In the genomic region with DNA sequence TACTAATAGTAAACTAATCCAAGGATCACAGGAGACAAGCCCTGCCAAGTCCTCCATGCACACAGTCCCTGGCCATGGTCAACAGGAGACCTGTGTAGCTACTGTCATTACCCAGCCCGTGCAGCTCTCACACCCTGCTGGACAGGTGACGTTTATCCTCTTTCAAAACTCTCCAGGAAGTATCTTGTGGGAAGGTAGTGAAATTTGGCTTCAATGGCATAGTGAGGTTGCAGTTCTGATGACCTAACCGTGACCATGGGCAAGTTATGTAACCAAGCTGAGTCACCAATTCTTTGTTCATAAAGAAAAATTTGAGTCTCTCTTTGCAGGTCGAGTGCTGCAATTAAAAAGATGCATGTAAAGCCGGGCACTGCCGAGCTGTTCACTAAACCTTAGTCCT, we compare ENCODE assay signal across 8 cellular contexts. TPM values are rescaled to one million over a fixed set of nuclear protein-coding genes. Genes with fewer than 3 reads are reported as not detected.
A peak's percentile ranks its signal among the peaks of the same experiment; 100 is the strongest.
DNase-seq lines count a peak whose midpoint lies in the region; ATAC-seq, FAIRE-seq and TF ChIP-seq lines count a peak whose summit lies in the region.

No MANE protein-coding gene starts in this region.

- peaks cover 0 to 2% of the 10 kb centered on the region in 2 experiments for H3K27me3 ChIP-seq in endothelial cell of umbilical vein (ENCODE audit: control insufficient read depth in 2 of 2, insufficient read depth in 2 of 2, low read length in 2 of 2)
- H3K27me3 ChIP-seq in naive thymus-derived CD4-positive, alpha-beta T cell (ENCODE audit: control insufficient read depth in 2 of 2, insufficient read depth in 2 of 2, low read length in 2 of 2): no peaks in the 10 kb centered on the region
- H3K27me3 ChIP-seq in colonic mucosa: no peaks in the 10 kb centered on the region

- BruUV-seq in endothelial cell of umbilical vein (replicated peaks; lab: Mats Ljungman, UMichigan): no TSS peak

- no peak overlapping the region for H3K9ac ChIP-seq in endothelial cell of umbilical vein (replicated peaks; ENCODE audit: extremely low read depth, insufficient read depth, low read length)
- no peak overlapping the region for H3K9ac ChIP-seq in colonic mucosa (ENCODE audit: low read depth in 2 of 2, low read length in 2 of 2)

- ATAC-seq in naive thymus-derived CD4-positive, alpha-beta T cell: peak; percentile 76
- ATAC-seq in GM19324 (IDR thresholded peaks at IDR 0.05; ENCODE audit: low FRiP score, unreplicated experiment): no peak
- ATAC-seq in HG02870 (IDR thresholded peaks at IDR 0.05; ENCODE audit: unreplicated experiment): no peak

- H3K4me3 ChIP-seq in endothelial cell of umbilical vein (replicated peaks in 1 of 3; ENCODE audit: insufficient read depth in 1 of 3, low read depth in 1 of 3, low read length in 3 of 3) (no peak overlapping the region), colonic mucosa (no peak overlapping the region)
- no peak overlapping the region for H3K4me3 ChIP-seq in naive thymus-derived CD4-positive, alpha-beta T cell (ENCODE audit: low read length)

- H4K20me1 ChIP-seq in endothelial cell of umbilical vein (replicated peaks; ENCODE audit: control insufficient read depth, extremely low read depth, insufficient read depth, low read length): no peaks in the 10 kb centered on the region

- no peak overlapping the region for H2AFZ ChIP-seq in endothelial cell of umbilical vein (ENCODE audit: low read depth, low read length)

- no peaks in the 10 kb centered on the region for H3K9me3 Mint-ChIP-seq in naive thymus-derived CD4-positive, alpha-beta T cell

- H3K9me3 ChIP-seq in endothelial cell of umbilical vein (replicated peaks; ENCODE audit: control insufficient read depth, insufficient read depth, low read length) (no peaks in the 10 kb centered on the region), colonic mucosa (no peaks in the 10 kb centered on the region)
- H3K9me3 ChIP-seq in naive thymus-derived CD4-positive, alpha-beta T cell (ENCODE audit: control insufficient read depth in 2 of 3, low read length in 3 of 3): no peaks in the 10 kb centered on the region

- TF ChIP-seq CTCF in endothelial cell of umbilical vein (IDR thresholded peaks at IDR 0.05; ENCODE audit: extremely low read depth in 1 of 2, insufficient read depth in 1 of 2, low read depth in 1 of 2, low read length in 2 of 2) (no peak), colonic mucosa (IDR thresholded peaks at IDR 0.05) (no peak)

- no peak overlapping the region for H3K27ac ChIP-seq in endothelial cell of umbilical vein (ENCODE audit: insufficient read depth, low read depth, low read length)
- H3K27ac ChIP-seq in naive thymus-derived CD4-positive, alpha-beta T cell (ENCODE audit: low read depth, low read length): no peak overlapping the region
- no peak overlapping the region for H3K27ac ChIP-seq in colonic mucosa

- intact Hi-C loops in endothelial cell of umbilical vein (cut with micrococcal nuclease) (no loop called here), colonic mucosa (cut with DNase I) (no loop called here)
- intact Hi-C loops in naive thymus-derived CD4-positive, alpha-beta T cell (cut with micrococcal nuclease): no loop called here

- dilution Hi-C loops in endothelial cell of umbilical vein (cut with MboI; ENCODE audit: extremely low pct_ligation_motif_present, low sequenced_read_pairs): no loop called here

- POLR2A ChIA-PET in endothelial cell of umbilical vein (lab: Charles Lee): no interaction called here
- POLR2A ChIA-PET in naive thymus-derived CD4-positive, alpha-beta T cell (lab: Charles Lee): no interaction called here

- peak overlapping the region; percentile 20 for H3K4me2 ChIP-seq in endothelial cell of umbilical vein (ENCODE audit: insufficient read depth, low read length)

- H3K27ac Mint-ChIP-seq in naive thymus-derived CD4-positive, alpha-beta T cell: no peak overlapping the region

- H3K36me3 ChIP-seq in endothelial cell of umbilical vein (ENCODE audit: control insufficient read depth in 2 of 2, extremely low read depth in 1 of 2, insufficient read depth in 2 of 2, low read length in 2 of 2): no peaks in the 10 kb centered on the region
- H3K36me3 ChIP-seq in naive thymus-derived CD4-positive, alpha-beta T cell (ENCODE audit: control insufficient read depth in 2 of 3, insufficient read depth in 3 of 3, low read length in 3 of 3): no peaks in the 10 kb centered on the region
- H3K36me3 ChIP-seq in colonic mucosa: no peaks in the 10 kb centered on the region

- no peak for FAIRE-seq in endothelial cell of umbilical vein (lab: Jason Lieb, UNC)

- H3K4me1 ChIP-seq in endothelial cell of umbilical vein (ENCODE audit: control insufficient read depth, extremely low read depth, insufficient read depth, low read length): peaks cover 2% of the 10 kb centered on the region
- H3K4me1 ChIP-seq in naive thymus-derived CD4-positive, alpha-beta T cell (ENCODE audit: control insufficient read depth in 2 of 2, insufficient read depth in 2 of 2, low read length in 2 of 2): no peaks in the 10 kb centered on the region
- no peaks in the 10 kb centered on the region for H3K4me1 ChIP-seq in colonic mucosa

- H3K79me2 ChIP-seq in endothelial cell of umbilical vein (ENCODE audit: control insufficient read depth, insufficient read depth, low read length): no peaks in the 10 kb centered on the region

- CTCF ChIA-PET in endothelial cell of umbilical vein (lab: Charles Lee): interaction anchor here (1.3 to 1.6 kb wide), 3 partner anchors 13 to 17 kb away, joined by 4 to 5 read pairs (median 5); no protein-coding TSS in a partner anchor
- CTCF ChIA-PET in naive thymus-derived CD4-positive, alpha-beta T cell (lab: Charles Lee): no interaction called here

- DNase-seq in AML-193 (lab: John Stamatoyannopoulos, UW) (peak; percentile 86 to 92), NCI-H2196 (lab: John Stamatoyannopoulos, UW; ENCODE audit: unreplicated experiment) (peak; percentile 64), endothelial cell of umbilical vein (ENCODE audit: low read depth, low spot score) (no peak), colonic mucosa (no peak), ecto neural progenitor cell (ENCODE audit: low spot score) (no peak)
- DNase-seq in naive thymus-derived CD4-positive, alpha-beta T cell: no peak

- peaks cover 0 to 20% (median 0%) of the 10 kb centered on the region in 7 donors for H3K4me1 Mint-ChIP-seq in naive thymus-derived CD4-positive, alpha-beta T cell

- TF ChIP-seq POLR2A in endothelial cell of umbilical vein (IDR thresholded peaks at IDR 0.05; ENCODE audit: low read depth, low read length): no peak

- H3K36me3 Mint-ChIP-seq in naive thymus-derived CD4-positive, alpha-beta T cell: peaks cover 0 to 17% (median 9%) of the 10 kb centered on the region in 5 donors

- H3K27me3 Mint-ChIP-seq in naive thymus-derived CD4-positive, alpha-beta T cell: peaks cover 0 to 5% (median 3%) of the 10 kb centered on the region in 5 donors

- H3K9me1 ChIP-seq in endothelial cell of umbilical vein (replicated peaks; ENCODE audit: control insufficient read depth, extremely low read depth, insufficient read depth, low read length): no peaks in the 10 kb centered on the region

- no peak overlapping the region for H3K4me3 Mint-ChIP-seq in naive thymus-derived CD4-positive, alpha-beta T cell

TF ChIP-seq in endothelial cell of umbilical vein, 7 proteins besides CTCF, POLR2A, EP300 and RAD21:
- TF ChIP-seq EZH2 (IDR thresholded peaks at IDR 0.05; ENCODE audit: borderline replicate concordance, low read depth, low read length, severe bottlenecking) (no peak), GATA2 (IDR thresholded peaks at IDR 0.05; ENCODE audit: insufficient read depth, insufficient read length, low read depth, low read length) (no peak), FOS (IDR thresholded peaks at IDR 0.05; ENCODE audit: borderline replicate concordance, insufficient read depth, low read length) (no peak), JUN (IDR thresholded peaks at IDR 0.05; ENCODE audit: borderline replicate concordance, insufficient read depth, insufficient read length, low read depth) (no peak), MYC (IDR thresholded peaks at IDR 0.05; ENCODE audit: low read depth, low read length) (no peak), POLR2AphosphoS5 (IDR thresholded peaks at IDR 0.05; ENCODE audit: insufficient read depth, low read depth, low read length) (no peak)
- TF ChIP-seq, protein P1, sequence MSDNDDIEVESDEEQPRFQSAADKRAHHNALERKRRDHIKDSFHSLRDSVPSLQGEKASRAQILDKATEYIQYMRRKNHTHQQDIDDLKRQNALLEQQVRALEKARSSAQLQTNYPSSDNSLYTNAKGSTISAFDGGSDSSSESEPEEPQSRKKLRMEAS (IDR thresholded peaks at IDR 0.05; ENCODE audit: insufficient read depth, insufficient read length): no peak

RNA-seq across cellular contexts. Expression of a gene that starts 11.3 kb away (rescaled TPM):
- total RNA-seq in endothelial cell of umbilical vein (1.5 and 1.6 TPM in 2 replicates), colonic mucosa (1 to 10 TPM; 4.3 to 6.8 TPM)
- 1.4 and 1.8 TPM in 2 replicates for polyA plus RNA-seq in endothelial cell of umbilical vein
- 1.0 and 1.5 TPM in 2 replicates for polyA plus RNA-seq in endothelial cell of umbilical vein (2011; cell fraction: cytosol; rRNA removed)
- polyA plus RNA-seq in endothelial cell of umbilical vein (2011; cell fraction: nucleus; rRNA removed): 2.5 and 2.7 TPM in 2 replicates
- 0.72 and 1.4 TPM in 2 replicates for polyA plus RNA-seq in endothelial cell of umbilical vein (2012)
- polyA minus RNA-seq in endothelial cell of umbilical vein: 3.7 and 4.1 TPM in 2 replicates
- polyA minus RNA-seq in endothelial cell of umbilical vein (2011; cell fraction: cytosol; rRNA and poly(A)+ RNA removed): not detected
- 2.4 and 3.6 TPM in 2 replicates for polyA minus RNA-seq in endothelial cell of umbilical vein (2011; cell fraction: nucleus; rRNA and poly(A)+ RNA removed)
- 1 to 10 TPM; 1.5 to 9.6 (median 3.8) TPM for total RNA-seq in naive thymus-derived CD4-positive, alpha-beta T cell
- polyA plus RNA-seq in naive thymus-derived CD4-positive, alpha-beta T cell: 1 to 10 TPM in 1 of 2 donors, under 1 TPM in 1; 0.36 to 1.5 TPM

Comparison
In these comparisons a context has a peak if more than half of its experiments do, and no peak if none do; other contexts are left out.
1. DNase-seq: peak in AML-193 (2 of 2) and NCI-H2196 (single experiment); none in endothelial cell of umbilical vein (single experiment), naive thymus-derived CD4-positive, alpha-beta T cell (0 of 9), colonic mucosa (single experiment) and ecto neural progenitor cell (single experiment).